Comparison of ENCODE assay signal across 15 cellular contexts in genomic region chr6:70051197-70051596, GRCh38.
A peak's percentile ranks its signal among the peaks of the same experiment; 100 is the strongest.
DNase-seq lines count a peak whose midpoint lies in the region; ATAC-seq, FAIRE-seq and TF ChIP-seq lines count a peak whose summit lies in the region.
"Had no signal": no experiment of that assay in that cellular context is flagged by ENCODE, and none has a peak within 500 bp of the region (broad histone marks: within the 10 kb centered on the region; RNA-seq: fewer than 3 reads in every experiment).

No MANE protein-coding gene starts in this region.

- peak; percentile 54 for ATAC-seq in GM18868 (IDR thresholded peaks at IDR 0.05; ENCODE audit: unreplicated experiment)

- H3K27me3 ChIP-seq in bronchial epithelial cell (ENCODE audit: control insufficient read depth, insufficient read depth, low read length) (no peaks in the 10 kb centered on the region), prostate gland (replicated peaks; ENCODE audit: insufficient read depth) (no peaks in the 10 kb centered on the region), small intestine (ENCODE audit: control insufficient read depth in 2 of 2, insufficient read depth in 2 of 2, low read length in 2 of 2) (no peaks in the 10 kb centered on the region)
- H3K27me3 ChIP-seq: BLaER1 had no signal

- peak; percentile 2 for DNase-seq in LHCN-M2 (ENCODE audit: low read depth)
- peak; percentile 62 for DNase-seq in bronchial epithelial cell (ENCODE audit: low read depth)
- DNase-seq in kidney tubule cell (ENCODE audit: low spot score): peak; percentile 9
- DNase-seq in activated CD8-positive, alpha-beta memory T cell treated with anti-CD3 and anti-CD28 coated beads for 24 hours: no peak
- DNase-seq in prostate gland (ENCODE audit: low spot score): no peak
- DNase-seq in small intestine: no peak
- DNase-seq: 8988T; CD4-positive, alpha-beta memory T cell; DMS153; DMS79 treated with DMSO at 0.1 percent for 48 hours; GF-D8; HCEC 1CT had no signal

- no peak for TF ChIP-seq POLR2A in prostate gland (IDR thresholded peaks at IDR 0.05)

- FAIRE-seq in bronchial epithelial cell (lab: Jason Lieb, UNC) (no peak), small intestine (lab: Jason Lieb, UNC) (no peak)

- no peak overlapping the region for H3K27ac ChIP-seq in prostate gland
- no peak overlapping the region for H3K27ac ChIP-seq in small intestine (ENCODE audit: low read depth in 1 of 2, low read length in 1 of 2)
- H3K27ac ChIP-seq: BLaER1, HL-60 had no signal

- no peak for TF ChIP-seq CTCF in bronchial epithelial cell (IDR thresholded peaks at IDR 0.05; ENCODE audit: insufficient read depth, low read length, severe bottlenecking)
- no peak for TF ChIP-seq CTCF in prostate gland (IDR thresholded peaks at IDR 0.05)

- H3K9me3 ChIP-seq in prostate gland: no peaks in the 10 kb centered on the region
- no peaks in the 10 kb centered on the region for H3K9me3 ChIP-seq in small intestine (ENCODE audit: control insufficient read depth, low read depth)
- H3K9me3 ChIP-seq: BLaER1 had no signal

- H3K36me3 ChIP-seq in bronchial epithelial cell (ENCODE audit: control insufficient read depth, insufficient read depth, low read length): no peaks in the 10 kb centered on the region
- H3K36me3 ChIP-seq in prostate gland: no peaks in the 10 kb centered on the region
- H3K36me3 ChIP-seq in small intestine (ENCODE audit: control insufficient read depth in 2 of 2, insufficient read depth in 2 of 2, low read length in 2 of 2): no peaks in the 10 kb centered on the region
- H3K36me3 ChIP-seq: BLaER1 had no signal

- intact Hi-C loops in prostate gland (cut with DNase I): no loop called here

- H3K4me1 ChIP-seq in prostate gland (replicated peaks) (no peaks in the 10 kb centered on the region), small intestine (ENCODE audit: control insufficient read depth in 2 of 2, insufficient read depth in 1 of 2, low read depth in 1 of 2, low read length in 1 of 2) (no peaks in the 10 kb centered on the region)
- H3K4me1 ChIP-seq: BLaER1 had no signal

- H3K4me3 ChIP-seq in bronchial epithelial cell (ENCODE audit: low read depth, low read length) (no peak overlapping the region), prostate gland (no peak overlapping the region), small intestine (ENCODE audit: low read depth in 1 of 2, low read length in 2 of 2) (no peak overlapping the region)
- H3K4me3 ChIP-seq: BLaER1 had no signal

Comparison
In these comparisons a context has a peak if more than half of its experiments do, and no peak if none do; other contexts are left out.
1. DNase-seq: peak in LHCN-M2 (single experiment), bronchial epithelial cell (single experiment) and kidney tubule cell (single experiment); none in activated CD8-positive, alpha-beta memory T cell treated with anti-CD3 and anti-CD28 coated beads for 24 hours (single experiment), prostate gland (single experiment) and small intestine (single experiment).